ENCODE assay signal across 1 cellular context in the genomic region with DNA sequence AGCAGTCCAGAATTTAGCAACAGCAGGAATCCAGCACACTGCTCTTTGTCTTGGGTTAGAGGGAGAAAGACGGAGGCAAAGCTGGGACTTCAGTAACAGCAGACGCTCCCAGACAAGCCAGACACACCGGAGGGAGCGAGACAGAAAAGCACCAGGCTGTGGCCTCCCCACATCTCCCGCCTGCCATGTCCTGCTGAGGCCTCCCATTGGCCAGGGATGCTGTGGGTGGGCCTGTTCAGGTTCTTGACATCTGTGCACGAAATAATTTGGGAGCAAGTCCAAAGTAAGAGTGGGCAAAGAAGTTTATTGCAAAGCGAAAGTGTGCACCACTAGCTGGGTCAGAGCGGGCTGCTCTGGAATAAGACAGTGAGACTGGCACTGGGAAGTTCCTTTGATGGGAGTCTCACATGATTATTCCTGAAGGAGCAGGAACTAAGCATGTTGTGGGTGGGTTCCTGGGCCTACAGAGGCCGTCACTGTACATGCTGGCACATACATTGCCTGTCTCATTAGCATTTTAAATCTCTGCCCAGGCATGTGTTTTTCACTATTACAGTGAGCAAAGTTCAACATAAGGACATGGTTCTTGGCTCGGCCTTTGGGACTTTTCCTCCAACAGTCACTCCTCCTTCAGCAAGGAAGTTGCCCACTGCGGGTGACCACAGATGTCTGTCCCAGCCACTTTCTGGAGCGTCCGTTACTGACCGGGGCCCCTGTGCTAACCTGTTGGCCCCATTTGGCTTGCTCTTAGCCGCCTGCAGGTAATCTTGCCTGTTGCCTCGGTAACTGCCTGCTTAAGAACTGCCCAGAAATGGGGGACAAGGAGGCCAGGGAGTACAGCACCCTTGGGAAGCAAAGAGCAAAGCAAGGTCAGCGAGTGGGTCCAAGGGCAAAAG.
TF ChIP-seq lines count a peak whose summit lies in the region.

No MANE protein-coding gene starts in this region.

TF ChIP-seq in GM12878, 131 proteins besides CTCF, POLR2A, EP300 and RAD21 (continued from another document):
- TF ChIP-seq, protein P1, sequence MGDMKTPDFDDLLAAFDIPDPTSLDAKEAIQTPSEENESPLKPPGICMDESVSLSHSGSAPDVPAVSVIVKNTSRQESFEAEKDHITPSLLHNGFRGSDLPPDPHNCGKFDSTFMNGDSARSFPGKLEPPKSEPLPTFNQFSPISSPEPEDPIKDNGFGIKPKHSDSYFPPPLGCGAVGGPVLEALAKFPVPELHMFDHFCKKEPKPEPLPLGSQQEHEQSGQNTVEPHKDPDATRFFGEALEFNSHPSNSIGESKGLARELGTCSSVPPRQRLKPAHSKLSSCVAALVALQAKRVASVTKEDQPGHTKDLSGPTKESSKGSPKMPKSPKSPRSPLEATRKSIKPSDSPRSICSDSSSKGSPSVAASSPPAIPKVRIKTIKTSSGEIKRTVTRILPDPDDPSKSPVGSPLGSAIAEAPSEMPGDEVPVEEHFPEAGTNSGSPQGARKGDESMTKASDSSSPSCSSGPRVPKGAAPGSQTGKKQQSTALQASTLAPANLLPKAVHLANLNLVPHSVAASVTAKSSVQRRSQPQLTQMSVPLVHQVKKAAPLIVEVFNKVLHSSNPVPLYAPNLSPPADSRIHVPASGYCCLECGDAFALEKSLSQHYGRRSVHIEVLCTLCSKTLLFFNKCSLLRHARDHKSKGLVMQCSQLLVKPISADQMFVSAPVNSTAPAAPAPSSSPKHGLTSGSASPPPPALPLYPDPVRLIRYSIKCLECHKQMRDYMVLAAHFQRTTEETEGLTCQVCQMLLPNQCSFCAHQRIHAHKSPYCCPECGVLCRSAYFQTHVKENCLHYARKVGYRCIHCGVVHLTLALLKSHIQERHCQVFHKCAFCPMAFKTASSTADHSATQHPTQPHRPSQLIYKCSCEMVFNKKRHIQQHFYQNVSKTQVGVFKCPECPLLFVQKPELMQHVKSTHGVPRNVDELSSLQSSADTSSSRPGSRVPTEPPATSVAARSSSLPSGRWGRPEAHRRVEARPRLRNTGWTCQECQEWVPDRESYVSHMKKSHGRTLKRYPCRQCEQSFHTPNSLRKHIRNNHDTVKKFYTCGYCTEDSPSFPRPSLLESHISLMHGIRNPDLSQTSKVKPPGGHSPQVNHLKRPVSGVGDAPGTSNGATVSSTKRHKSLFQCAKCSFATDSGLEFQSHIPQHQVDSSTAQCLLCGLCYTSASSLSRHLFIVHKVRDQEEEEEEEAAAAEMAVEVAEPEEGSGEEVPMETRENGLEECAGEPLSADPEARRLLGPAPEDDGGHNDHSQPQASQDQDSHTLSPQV (IDR thresholded peaks at IDR 0.05), result no peak
- TF ChIP-seq CREM (IDR thresholded peaks at IDR 0.05; ENCODE audit: low read depth), result no peak
- TF ChIP-seq, protein P2, sequence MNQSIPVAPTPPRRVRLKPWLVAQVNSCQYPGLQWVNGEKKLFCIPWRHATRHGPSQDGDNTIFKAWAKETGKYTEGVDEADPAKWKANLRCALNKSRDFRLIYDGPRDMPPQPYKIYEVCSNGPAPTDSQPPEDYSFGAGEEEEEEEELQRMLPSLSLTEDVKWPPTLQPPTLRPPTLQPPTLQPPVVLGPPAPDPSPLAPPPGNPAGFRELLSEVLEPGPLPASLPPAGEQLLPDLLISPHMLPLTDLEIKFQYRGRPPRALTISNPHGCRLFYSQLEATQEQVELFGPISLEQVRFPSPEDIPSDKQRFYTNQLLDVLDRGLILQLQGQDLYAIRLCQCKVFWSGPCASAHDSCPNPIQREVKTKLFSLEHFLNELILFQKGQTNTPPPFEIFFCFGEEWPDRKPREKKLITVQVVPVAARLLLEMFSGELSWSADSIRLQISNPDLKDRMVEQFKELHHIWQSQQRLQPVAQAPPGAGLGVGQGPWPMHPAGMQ (IDR thresholded peaks at IDR 0.05; ENCODE audit: borderline replicate concordance), result no peak
- TF ChIP-seq RFX5 (IDR thresholded peaks at IDR 0.05; ENCODE audit: low read depth, low read length), result no peak
- TF ChIP-seq, protein P3, sequence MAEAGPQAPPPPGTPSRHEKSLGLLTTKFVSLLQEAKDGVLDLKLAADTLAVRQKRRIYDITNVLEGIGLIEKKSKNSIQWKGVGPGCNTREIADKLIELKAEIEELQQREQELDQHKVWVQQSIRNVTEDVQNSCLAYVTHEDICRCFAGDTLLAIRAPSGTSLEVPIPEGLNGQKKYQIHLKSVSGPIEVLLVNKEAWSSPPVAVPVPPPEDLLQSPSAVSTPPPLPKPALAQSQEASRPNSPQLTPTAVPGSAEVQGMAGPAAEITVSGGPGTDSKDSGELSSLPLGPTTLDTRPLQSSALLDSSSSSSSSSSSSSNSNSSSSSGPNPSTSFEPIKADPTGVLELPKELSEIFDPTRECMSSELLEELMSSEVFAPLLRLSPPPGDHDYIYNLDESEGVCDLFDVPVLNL (IDR thresholded peaks at IDR 0.05; ENCODE audit: low read depth, low read length), result no peak
- TF ChIP-seq TBL1XR1 (IDR thresholded peaks at IDR 0.05; ENCODE audit: low read depth, low read length), result no peak
- no peak for TF ChIP-seq YBX1 (IDR thresholded peaks at IDR 0.05)
- no peak for TF ChIP-seq ZNF622 (IDR thresholded peaks at IDR 0.05)
